ENCODE assay signal across 36 cellular contexts in genomic region chr13:66562054-66562453, GRCh38.
"Had no signal": no experiment of that assay in that cellular context is flagged by ENCODE, and none has a peak within 500 bp of the region (broad histone marks: within the 10 kb centered on the region; RNA-seq: fewer than 3 reads in every experiment).

No MANE protein-coding gene starts in this region.

- H3K9me3 ChIP-seq: MG63 had no signal

- H3K27me3 ChIP-seq: MG63 had no signal

- H3K36me3 ChIP-seq: MG63 had no signal

- H3K4me3 ChIP-seq: MG63 had no signal

- DNase-seq: Karpas-422, Kasumi-1, MG63, MM.1S, MV-4-11, NCI-H1048, NCI-H1092, NCI-H1092 treated with DMSO at 0.1 percent for 48 hours, NCI-H1105, NCI-H1105 treated with DMSO at 0.1 percent for 48 hours, NCI-H1417, NCI-H1417 treated with DMSO at 0.1 percent for 48 hours, NCI-H1436, NCI-H1436 treated with DMSO at 0.1 percent for 48 hours, NCI-H146, NCI-H1694, NCI-H1694 treated with DMSO at 0.1 percent for 48 hours, NCI-H187, NCI-H187 treated with DMSO at 0.1 percent for 48 hours, NCI-H1930, NCI-H2029, NCI-H2029 treated with DMSO at 0.1 percent for 48 hours, NCI-H2081, NCI-H2081 treated with DMSO at 0.1 percent for 48 hours, NCI-H2107, NCI-H2171, NCI-H2171 treated with DMSO at 0.1 percent for 48 hours, NCI-H2227 treated with DMSO at 0.1 percent for 48 hours, NCI-H226, NCI-H345, NCI-H446, NCI-H446 treated with DMSO at 0.1 percent for 48 hours, NCI-H510A, NCI-H510A treated with DMSO at 0.1 percent for 48 hours, NCI-H524, NCI-H524 treated with DMSO at 0.1 percent for 48 hours had no signal
